10 cellular contexts compared by ENCODE assay signal in the genomic region with DNA sequence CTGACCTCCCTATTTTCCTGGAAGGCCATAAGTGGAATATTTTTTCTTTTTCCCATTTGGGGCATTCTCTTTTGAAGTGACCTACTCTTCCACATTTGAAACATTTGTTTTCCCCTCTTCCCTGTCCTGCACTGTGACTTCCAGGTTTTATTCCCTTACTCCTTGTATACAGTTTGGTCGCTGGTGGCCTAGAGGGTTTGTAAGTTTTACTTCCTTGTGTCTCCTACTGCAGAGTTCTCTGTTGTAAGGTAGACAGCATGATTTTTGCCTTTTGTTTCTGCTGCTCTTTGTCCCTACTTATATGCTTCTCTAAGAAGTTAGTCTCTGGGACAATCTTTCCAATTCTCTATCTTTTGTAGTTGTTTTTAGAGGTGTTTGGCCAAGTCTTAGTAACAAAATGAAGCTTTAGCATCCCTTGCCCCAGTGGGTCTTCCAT. TPM values are rescaled to one million over a fixed set of nuclear protein-coding genes. Genes with fewer than 3 reads are reported as not detected.
DNase-seq lines count a peak whose midpoint lies in the region; ATAC-seq and TF ChIP-seq lines count a peak whose summit lies in the region.
"Had no signal": no experiment of that assay in that cellular context is flagged by ENCODE, and none has a peak within 500 bp of the region (broad histone marks: within the 10 kb centered on the region; RNA-seq: fewer than 3 reads in every experiment).

No MANE protein-coding gene starts in this region.

- H3K4me2 ChIP-seq in DOHH2 (ENCODE audit: low read length), result peak overlapping the region; percentile 96
- no peak overlapping the region for H3K4me2 ChIP-seq in Karpas-422 (ENCODE audit: low read depth, low read length, poor library complexity, severe bottlenecking)

- peak overlapping the region; percentile 29 for H3K4me3 ChIP-seq in DOHH2 (ENCODE audit: low read length)
- no peak overlapping the region for H3K4me3 ChIP-seq in Karpas-422 (ENCODE audit: low read length)

- POLR2A ChIA-PET in activated naive CD8-positive, alpha-beta T cell treated with anti-CD3 and anti-CD28 coated beads, Interleukin-2, amount 10 ng/mL, durations not matched to agents 7 days and 5 days (lab: Charles Lee), result no interaction called here

- H3K9me2 ChIP-seq in DOHH2 (replicated peaks; ENCODE audit: control insufficient read depth, low read length) (no peaks in the 10 kb centered on the region), Karpas-422 (replicated peaks; ENCODE audit: insufficient read depth, low read length) (no peaks in the 10 kb centered on the region)

- H3K4me1 ChIP-seq in DOHH2 (ENCODE audit: control insufficient read depth, low read length) (peaks cover 75% of the 10 kb centered on the region), Karpas-422 (ENCODE audit: low read length) (peaks cover 73% of the 10 kb centered on the region)

- H3K27ac Mint-ChIP-seq in activated naive CD8-positive, alpha-beta T cell treated with anti-CD3 and anti-CD28 coated beads, Interleukin-2, amount 10 ng/mL, durations not matched to agents 7 days and 5 days, result peak overlapping the region; percentile 50
- peak overlapping the region; percentile 99 to 100 for H3K27ac Mint-ChIP-seq in natural killer cell treated with Interleukin-12 subunit alpha and Interleukin-12 subunit beta and Interleukin-15 and Interleukin-18, amount 100 ng/mL, for 72 hours

- H3K36me3 ChIP-seq in DOHH2 (ENCODE audit: control insufficient read depth, low read length), result peaks cover 100% of the 10 kb centered on the region
- H3K36me3 ChIP-seq in Karpas-422 (ENCODE audit: insufficient read depth, low read length), result peaks cover 92% of the 10 kb centered on the region

- in situ Hi-C loops in KBM-7 (cut with MboI; ENCODE audit: low pct_unique_long_range_greater_than_20kb, low sequenced_read_pairs), result no loop called here

- peaks cover 77% of the 10 kb centered on the region for H3K79me2 ChIP-seq in DOHH2 (ENCODE audit: control insufficient read depth, low read length)
- H3K79me2 ChIP-seq in Karpas-422 (ENCODE audit: low read length), result peaks cover 43% of the 10 kb centered on the region

- peaks cover 47% of the 10 kb centered on the region for H3K9me3 Mint-ChIP-seq in activated naive CD8-positive, alpha-beta T cell treated with anti-CD3 and anti-CD28 coated beads, Interleukin-2, amount 10 ng/mL, durations not matched to agents 7 days and 5 days
- peaks cover 32% of the 10 kb centered on the region for H3K9me3 Mint-ChIP-seq in natural killer cell treated with Interleukin-12 subunit alpha and Interleukin-12 subunit beta and Interleukin-15 and Interleukin-18, amount 100 ng/mL, for 72 hours

- DNase-seq in KBM-7 (peak; percentile 20), COLO829 (ENCODE audit: low spot score) (no peak), Karpas-422 (no peak)
- DNase-seq in activated naive CD8-positive, alpha-beta T cell treated with anti-CD3 and anti-CD28 coated beads, Interleukin-2, amount 10 ng/mL, durations not matched to agents 7 days and 5 days, result no peak
- no peak for DNase-seq in natural killer cell treated with Interleukin-12 subunit alpha and Interleukin-12 subunit beta and Interleukin-15 and Interleukin-18, amount 100 ng/mL, for 72 hours (ENCODE audit: low spot score)
- DNase-seq: IMR-90, left cardiac atrium had no signal

- H3K27ac ChIP-seq in DOHH2 (ENCODE audit: low read depth, low read length) (0 out of 2 replicates have a peak overlapping the region, but pooled peaks have one; percentile 32), Karpas-422 (ENCODE audit: low read length) (no peak overlapping the region)

- peak overlapping the region; percentile 7 for H3K4me3 Mint-ChIP-seq in activated naive CD8-positive, alpha-beta T cell treated with anti-CD3 and anti-CD28 coated beads, Interleukin-2, amount 10 ng/mL, durations not matched to agents 7 days and 5 days
- peak overlapping the region; percentile 99 for H3K4me3 Mint-ChIP-seq in natural killer cell treated with Interleukin-12 subunit alpha and Interleukin-12 subunit beta and Interleukin-15 and Interleukin-18, amount 100 ng/mL, for 72 hours

- TF ChIP-seq CTCF in DOHH2 (IDR thresholded peaks at IDR 0.05; ENCODE audit: low read depth, low read length, poor library complexity, severe bottlenecking), result no peak

- H3K27me3 ChIP-seq in DOHH2 (ENCODE audit: control insufficient read depth, low read length) (no peaks in the 10 kb centered on the region), Karpas-422 (ENCODE audit: low read length) (no peaks in the 10 kb centered on the region)

- no peak overlapping the region for H2AFZ ChIP-seq in Karpas-422 (ENCODE audit: low read length)

- H3K4me1 Mint-ChIP-seq in activated naive CD8-positive, alpha-beta T cell treated with anti-CD3 and anti-CD28 coated beads, Interleukin-2, amount 10 ng/mL, durations not matched to agents 7 days and 5 days, result peaks cover 65% of the 10 kb centered on the region
- peaks cover 73 to 83% of the 10 kb centered on the region in 2 donors for H3K4me1 Mint-ChIP-seq in natural killer cell treated with Interleukin-12 subunit alpha and Interleukin-12 subunit beta and Interleukin-15 and Interleukin-18, amount 100 ng/mL, for 72 hours (ENCODE audit: low read depth in 2 of 2)

- H3F3A ChIP-seq in DOHH2 (ENCODE audit: control insufficient read depth, insufficient read depth), result peaks cover 100% of the 10 kb centered on the region

- H3K27me3 Mint-ChIP-seq in activated naive CD8-positive, alpha-beta T cell treated with anti-CD3 and anti-CD28 coated beads, Interleukin-2, amount 10 ng/mL, durations not matched to agents 7 days and 5 days, result no peaks in the 10 kb centered on the region
- H3K27me3 Mint-ChIP-seq in natural killer cell treated with Interleukin-12 subunit alpha and Interleukin-12 subunit beta and Interleukin-15 and Interleukin-18, amount 100 ng/mL, for 72 hours, result no peaks in the 10 kb centered on the region

- ATAC-seq in activated naive CD8-positive, alpha-beta T cell treated with anti-CD3 and anti-CD28 coated beads, Interleukin-2, amount 10 ng/mL, durations not matched to agents 7 days and 5 days (ENCODE audit: low read depth), result no peak
- no peak for ATAC-seq in natural killer cell treated with Interleukin-12 subunit alpha and Interleukin-12 subunit beta and Interleukin-15 and Interleukin-18, amount 100 ng/mL, for 72 hours
- ATAC-seq in HG03460 (IDR thresholded peaks at IDR 0.05; ENCODE audit: unreplicated experiment) (no peak), GM21576 (IDR thresholded peaks at IDR 0.05; ENCODE audit: unreplicated experiment) (no peak)
- ATAC-seq: left cardiac atrium had no signal

- H3K36me3 Mint-ChIP-seq in activated naive CD8-positive, alpha-beta T cell treated with anti-CD3 and anti-CD28 coated beads, Interleukin-2, amount 10 ng/mL, durations not matched to agents 7 days and 5 days, result peaks cover 99% of the 10 kb centered on the region
- peaks cover 96% of the 10 kb centered on the region for H3K36me3 Mint-ChIP-seq in natural killer cell treated with Interleukin-12 subunit alpha and Interleukin-12 subunit beta and Interleukin-15 and Interleukin-18, amount 100 ng/mL, for 72 hours

- peaks cover 3% of the 10 kb centered on the region; the same call in 1 of the 2 replicates for H3K9me3 ChIP-seq in DOHH2 (ENCODE audit: control insufficient read depth, insufficient read depth, low read length)
- peaks cover 26% of the 10 kb centered on the region for H3K9me3 ChIP-seq in Karpas-422 (ENCODE audit: low read length)

- peaks cover 78% of the 10 kb centered on the region for H4K20me1 ChIP-seq in DOHH2 (ENCODE audit: control insufficient read depth, insufficient read depth, low read depth, low read length)
- peaks cover 62% of the 10 kb centered on the region for H4K20me1 ChIP-seq in Karpas-422 (ENCODE audit: insufficient read depth, low read depth, low read length)

- H3K9ac ChIP-seq in Karpas-422 (ENCODE audit: low read length), result no peak overlapping the region

RNA-seq across cellular contexts. Expression of a gene that starts 7.4 kb away (rescaled TPM):
- total RNA-seq in activated naive CD8-positive, alpha-beta T cell treated with anti-CD3 and anti-CD28 coated beads, Interleukin-2, amount 10 ng/mL, durations not matched to agents 7 days and 5 days, result 10 to 100 TPM; 64.2 to 66.6 TPM
- total RNA-seq in natural killer cell treated with Interleukin-12 subunit alpha and Interleukin-12 subunit beta and Interleukin-15 and Interleukin-18, amount 100 ng/mL, for 72 hours, result 10 to 100 TPM; 52.9 to 62.9 TPM
- 21.7 and 22.2 TPM in 2 replicates for total RNA-seq in Karpas-422 (2014; rRNA removed; shearing (Covaris generic); ENCODE audit: low replicate concordance)
